In the genomic region with DNA sequence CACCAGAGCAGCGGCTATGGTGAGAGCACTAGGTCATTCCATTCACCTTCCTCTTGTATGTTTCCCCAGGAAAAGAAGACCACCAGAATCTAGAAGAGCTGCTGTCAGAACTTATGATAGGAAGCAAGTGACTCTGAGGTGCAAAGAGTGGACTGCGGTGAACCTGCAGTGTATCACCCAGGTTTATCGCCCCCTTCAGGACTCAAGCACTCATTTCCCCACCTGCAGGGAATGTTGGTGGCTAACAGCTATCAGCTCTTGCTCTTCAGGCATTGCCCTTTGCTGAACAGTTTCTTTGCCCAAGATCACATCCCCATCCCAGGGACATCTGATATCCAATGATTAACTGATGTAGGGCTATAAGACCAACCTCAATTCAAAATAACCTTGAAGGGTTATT, we compare ENCODE assay signal across 13 cellular contexts.
DNase-seq lines count a peak whose midpoint lies in the region; ATAC-seq and TF ChIP-seq lines count a peak whose summit lies in the region.
"Had no signal": no experiment of that assay in that cellular context is flagged by ENCODE, and none has a peak within 500 bp of the region (broad histone marks: within the 10 kb centered on the region; RNA-seq: fewer than 3 reads in every experiment).

No MANE protein-coding gene starts in this region.

- H3K27ac ChIP-seq in MM.1S (ENCODE audit: low read length) (no peak overlapping the region), Peyer's patch (no peak overlapping the region), transverse colon (no peak overlapping the region)
- H3K27ac ChIP-seq: prostate gland had no signal

- ATAC-seq in activated CD8-positive, alpha-beta T cell treated with anti-CD3 and anti-CD28 coated beads for 36 hours, result no peak
- ATAC-seq in activated CD8-positive, alpha-beta T cell treated with anti-CD3 and anti-CD28 coated beads, Interleukin-2, amount 10 ng/mL, durations not matched to agents 7 days and 5 days, result no peak
- ATAC-seq in stimulated activated naive B cell treated with anti-CD40 and anti-IgM and Interleukin-4, amounts not matched to agents 10 μg/mL and 1 μg/mL and 100 μg/mL, for 72 hours (replicated peaks), result no peak

- H3K4me1 ChIP-seq in MM.1S (ENCODE audit: low read length) (0 out of 2 replicates have a peak, but pooled peaks cover 7% of the 10 kb centered on the region), Peyer's patch (no peaks in the 10 kb centered on the region), transverse colon (no peaks in the 10 kb centered on the region)
- H3K4me1 ChIP-seq: prostate gland had no signal

- no peaks in the 10 kb centered on the region for H3K36me3 Mint-ChIP-seq in activated CD8-positive, alpha-beta T cell treated with anti-CD3 and anti-CD28 coated beads for 36 hours (ENCODE audit: low read depth)
- H3K36me3 Mint-ChIP-seq in activated CD8-positive, alpha-beta T cell treated with anti-CD3 and anti-CD28 coated beads, Interleukin-2, amount 10 ng/mL, durations not matched to agents 7 days and 5 days (ENCODE audit: low read depth), result peaks cover 1% of the 10 kb centered on the region
- H3K36me3 Mint-ChIP-seq in dendritic cell treated with granulocyte-macrophage colony-stimulating factor and Interleukin-4, amounts not matched to agents 40 ng/mL and 50 ng/mL, for 4 days (ENCODE audit: low read depth), result peaks cover 11% of the 10 kb centered on the region
- H3K36me3 Mint-ChIP-seq in stimulated activated naive B cell treated with anti-CD40 and anti-IgM and Interleukin-4, amounts not matched to agents 10 μg/mL and 1 μg/mL and 100 μg/mL, for 72 hours, result peaks cover 5 to 20% of the 10 kb centered on the region in 2 donors

- no peak for DNase-seq in activated CD8-positive, alpha-beta T cell treated with anti-CD3 and anti-CD28 coated beads for 36 hours
- DNase-seq in activated CD8-positive, alpha-beta T cell treated with anti-CD3 and anti-CD28 coated beads, Interleukin-2, amount 10 ng/mL, durations not matched to agents 7 days and 5 days, result no peak
- DNase-seq in MM.1S, result no peak
- DNase-seq in stimulated activated naive B cell treated with anti-CD40 and anti-IgM and Interleukin-4, amounts not matched to agents 10 μg/mL and 1 μg/mL and 100 μg/mL, for 72 hours, result no peak
- no peak for DNase-seq in Peyer's patch
- no peak for DNase-seq in transverse colon
- no peak for DNase-seq in medulla oblongata (ENCODE audit: extremely low spot score)
- DNase-seq: activated CD4-positive, alpha-beta T cell treated with anti-CD3 and anti-CD28 coated beads, Interleukin-2, amount 10 ng/mL, durations not matched to agents 24 days and 14 days; activated naive CD8-positive, alpha-beta T cell treated with anti-CD3 and anti-CD28 coated beads, Interleukin-2, amount 10 ng/mL, durations not matched to agents 7 days and 5 days; kidney glomerular epithelial cell; MV-4-11 had no signal

- H3K36me3 ChIP-seq in MM.1S (replicated peaks; ENCODE audit: insufficient read depth, low read length), result no peaks in the 10 kb centered on the region
- no peaks in the 10 kb centered on the region for H3K36me3 ChIP-seq in Peyer's patch
- no peaks in the 10 kb centered on the region for H3K36me3 ChIP-seq in transverse colon
- H3K36me3 ChIP-seq: prostate gland had no signal

- 82 to 88% methylated on average over 1 to 3 of the region's 3 CpGs for WGBS in transverse colon (ENCODE audit: low coverage in 1 of 2), 2 donors

- peak; percentile 27 for TF ChIP-seq CTCF in activated CD8-positive, alpha-beta T cell treated with anti-CD3 and anti-CD28 coated beads for 36 hours (IDR thresholded peaks at IDR 0.05)
- TF ChIP-seq CTCF in MM.1S (IDR thresholded peaks at IDR 0.05; ENCODE audit: low read length) (peak; percentile 10; the same call in 1 of the 2 replicates), Peyer's patch (IDR thresholded peaks at IDR 0.05) (no peak), transverse colon (IDR thresholded peaks at IDR 0.05) (no peak)

- no peaks in the 10 kb centered on the region for H4K20me1 ChIP-seq in MM.1S (ENCODE audit: insufficient read depth, low read length)

- no peaks in the 10 kb centered on the region for H3K9me3 ChIP-seq in MM.1S (replicated peaks; ENCODE audit: insufficient read depth, low read length)
- no peaks in the 10 kb centered on the region for H3K9me3 ChIP-seq in Peyer's patch
- H3K9me3 ChIP-seq in transverse colon, result no peaks in the 10 kb centered on the region
- H3K9me3 ChIP-seq: prostate gland had no signal

- no peaks in the 10 kb centered on the region for H3K9me2 ChIP-seq in MM.1S (replicated peaks; ENCODE audit: insufficient read depth, low read length)

- no peak overlapping the region for H2AFZ ChIP-seq in MM.1S (ENCODE audit: low read length)

- CTCF ChIA-PET in activated CD8-positive, alpha-beta T cell treated with anti-CD3 and anti-CD28 coated beads for 36 hours (lab: Charles Lee), result interaction anchor here (1.2 to 1.7 kb wide), 4 partner anchors 16 to 395 kb away, joined by 4 to 8 read pairs (median 5); a partner anchor contains a TSS
- CTCF ChIA-PET in activated CD8-positive, alpha-beta T cell treated with anti-CD3 and anti-CD28 coated beads, Interleukin-2, amount 10 ng/mL, durations not matched to agents 7 days and 5 days (lab: Charles Lee), result interaction anchor here (0.9 to 1.5 kb wide), 6 partner anchors 12 to 100 kb away, joined by 3 to 7 read pairs (median 6); a partner anchor contains a TSS

- TF ChIP-seq POLR2A in Peyer's patch (IDR thresholded peaks at IDR 0.05), result no peak
- no peak for TF ChIP-seq POLR2A in transverse colon (IDR thresholded peaks at IDR 0.05)

- intact Hi-C loops in activated CD8-positive, alpha-beta T cell treated with anti-CD3 and anti-CD28 coated beads for 36 hours (cut with micrococcal nuclease), result loop anchor here (5.0 kb wide), 1 partner anchor 67 kb away; a partner anchor contains a TSS
- intact Hi-C loops in dendritic cell treated with granulocyte-macrophage colony-stimulating factor and Interleukin-4, amounts not matched to agents 40 ng/mL and 50 ng/mL, for 4 days (cut with micrococcal nuclease), result loop anchor here (5.0 kb wide), 1 partner anchor 362 kb away; no protein-coding TSS in a partner anchor
- intact Hi-C loops in transverse colon (cut with DNase I; ENCODE audit: low total_unique reads), result no loop called here

- H3K9me3 Mint-ChIP-seq in activated CD8-positive, alpha-beta T cell treated with anti-CD3 and anti-CD28 coated beads for 36 hours, result no peaks in the 10 kb centered on the region
- no peaks in the 10 kb centered on the region for H3K9me3 Mint-ChIP-seq in activated CD8-positive, alpha-beta T cell treated with anti-CD3 and anti-CD28 coated beads, Interleukin-2, amount 10 ng/mL, durations not matched to agents 7 days and 5 days (ENCODE audit: insufficient read depth)
- H3K9me3 Mint-ChIP-seq in dendritic cell treated with granulocyte-macrophage colony-stimulating factor and Interleukin-4, amounts not matched to agents 40 ng/mL and 50 ng/mL, for 4 days, result no peaks in the 10 kb centered on the region
- H3K9me3 Mint-ChIP-seq in stimulated activated naive B cell treated with anti-CD40 and anti-IgM and Interleukin-4, amounts not matched to agents 10 μg/mL and 1 μg/mL and 100 μg/mL, for 72 hours, result peaks cover 0 to 1% of the 10 kb centered on the region in 2 donors

- POLR2A ChIA-PET in activated CD8-positive, alpha-beta T cell treated with anti-CD3 and anti-CD28 coated beads for 36 hours (lab: Charles Lee), result interaction anchor here (1.1 kb wide), 1 partner anchor 15 kb away, joined by 7 read pairs; no protein-coding TSS in a partner anchor
- POLR2A ChIA-PET in activated CD8-positive, alpha-beta T cell treated with anti-CD3 and anti-CD28 coated beads, Interleukin-2, amount 10 ng/mL, durations not matched to agents 7 days and 5 days (lab: Charles Lee), result no interaction called here

- no peaks in the 10 kb centered on the region for H3K27me3 ChIP-seq in MM.1S (replicated peaks; ENCODE audit: insufficient read depth, low read length)
- no peaks in the 10 kb centered on the region for H3K27me3 ChIP-seq in Peyer's patch
- no peaks in the 10 kb centered on the region for H3K27me3 ChIP-seq in transverse colon

- H3F3A ChIP-seq in MM.1S (ENCODE audit: insufficient read depth, low read length), result no peaks in the 10 kb centered on the region

- TF ChIP-seq EP300 in transverse colon (IDR thresholded peaks at IDR 0.05; ENCODE audit: low read depth), result no peak

- no peak overlapping the region for H3K27ac Mint-ChIP-seq in activated CD8-positive, alpha-beta T cell treated with anti-CD3 and anti-CD28 coated beads for 36 hours
- no peak overlapping the region for H3K27ac Mint-ChIP-seq in activated CD8-positive, alpha-beta T cell treated with anti-CD3 and anti-CD28 coated beads, Interleukin-2, amount 10 ng/mL, durations not matched to agents 7 days and 5 days
- peak overlapping the region; percentile 94 for H3K27ac Mint-ChIP-seq in dendritic cell treated with granulocyte-macrophage colony-stimulating factor and Interleukin-4, amounts not matched to agents 40 ng/mL and 50 ng/mL, for 4 days
- H3K27ac Mint-ChIP-seq in stimulated activated naive B cell treated with anti-CD40 and anti-IgM and Interleukin-4, amounts not matched to agents 10 μg/mL and 1 μg/mL and 100 μg/mL, for 72 hours, result peak overlapping the region; percentile 48
- H3K27ac Mint-ChIP-seq: activated CD4-positive, alpha-beta T cell treated with anti-CD3 and anti-CD28 coated beads, Interleukin-2, amount 10 ng/mL, durations not matched to agents 24 days and 14 days; activated naive CD8-positive, alpha-beta T cell treated with anti-CD3 and anti-CD28 coated beads, Interleukin-2, amount 10 ng/mL, durations not matched to agents 7 days and 5 days had no signal

- peaks cover 17% of the 10 kb centered on the region for H3K27me3 Mint-ChIP-seq in activated CD8-positive, alpha-beta T cell treated with anti-CD3 and anti-CD28 coated beads for 36 hours
- H3K27me3 Mint-ChIP-seq in activated CD8-positive, alpha-beta T cell treated with anti-CD3 and anti-CD28 coated beads, Interleukin-2, amount 10 ng/mL, durations not matched to agents 7 days and 5 days (ENCODE audit: low read depth), result peaks cover 42% of the 10 kb centered on the region
- H3K27me3 Mint-ChIP-seq in dendritic cell treated with granulocyte-macrophage colony-stimulating factor and Interleukin-4, amounts not matched to agents 40 ng/mL and 50 ng/mL, for 4 days, result peaks cover 13% of the 10 kb centered on the region
- H3K27me3 Mint-ChIP-seq in stimulated activated naive B cell treated with anti-CD40 and anti-IgM and Interleukin-4, amounts not matched to agents 10 μg/mL and 1 μg/mL and 100 μg/mL, for 72 hours, result no peaks in the 10 kb centered on the region

- H3K4me2 ChIP-seq in MM.1S (ENCODE audit: low read depth, low read length), result no peak overlapping the region

- in situ Hi-C loops in transverse colon (cut with MboI; ENCODE audit: low pct_ligation_motif_present in 1 of 4, low pct_unique_long_range_greater_than_20kb in 1 of 4, low sequenced_read_pairs in 3 of 4), result no loop called here

- no peak overlapping the region for H3K9ac ChIP-seq in MM.1S (ENCODE audit: low read length)

- H3K4me3 ChIP-seq in MM.1S (ENCODE audit: low read length) (no peak overlapping the region), Peyer's patch (no peak overlapping the region), transverse colon (no peak overlapping the region)
- H3K4me3 ChIP-seq: prostate gland had no signal

- H3K4me3 Mint-ChIP-seq in activated CD8-positive, alpha-beta T cell treated with anti-CD3 and anti-CD28 coated beads for 36 hours, result no peak overlapping the region
- H3K4me3 Mint-ChIP-seq in activated CD8-positive, alpha-beta T cell treated with anti-CD3 and anti-CD28 coated beads, Interleukin-2, amount 10 ng/mL, durations not matched to agents 7 days and 5 days, result no peak overlapping the region
- no peak overlapping the region for H3K4me3 Mint-ChIP-seq in dendritic cell treated with granulocyte-macrophage colony-stimulating factor and Interleukin-4, amounts not matched to agents 40 ng/mL and 50 ng/mL, for 4 days
- peak overlapping the region in 1 of 2 donors; percentile 39 for H3K4me3 Mint-ChIP-seq in stimulated activated naive B cell treated with anti-CD40 and anti-IgM and Interleukin-4, amounts not matched to agents 10 μg/mL and 1 μg/mL and 100 μg/mL, for 72 hours
- H3K4me3 Mint-ChIP-seq: activated CD4-positive, alpha-beta T cell treated with anti-CD3 and anti-CD28 coated beads, Interleukin-2, amount 10 ng/mL, durations not matched to agents 24 days and 14 days; activated naive CD8-positive, alpha-beta T cell treated with anti-CD3 and anti-CD28 coated beads, Interleukin-2, amount 10 ng/mL, durations not matched to agents 7 days and 5 days had no signal

- H3K79me2 ChIP-seq in MM.1S (ENCODE audit: low read length), result no peaks in the 10 kb centered on the region

- peaks cover 22% of the 10 kb centered on the region for H3K4me1 Mint-ChIP-seq in activated CD8-positive, alpha-beta T cell treated with anti-CD3 and anti-CD28 coated beads for 36 hours (ENCODE audit: low read depth)
- peaks cover 27% of the 10 kb centered on the region for H3K4me1 Mint-ChIP-seq in activated CD8-positive, alpha-beta T cell treated with anti-CD3 and anti-CD28 coated beads, Interleukin-2, amount 10 ng/mL, durations not matched to agents 7 days and 5 days (ENCODE audit: low read depth)
- H3K4me1 Mint-ChIP-seq in dendritic cell treated with granulocyte-macrophage colony-stimulating factor and Interleukin-4, amounts not matched to agents 40 ng/mL and 50 ng/mL, for 4 days (ENCODE audit: low read depth), result peaks cover 72% of the 10 kb centered on the region
- peaks cover 59 to 88% of the 10 kb centered on the region in 2 donors for H3K4me1 Mint-ChIP-seq in stimulated activated naive B cell treated with anti-CD40 and anti-IgM and Interleukin-4, amounts not matched to agents 10 μg/mL and 1 μg/mL and 100 μg/mL, for 72 hours

Comparison
In these comparisons a context has a peak if more than half of its experiments do, and no peak if none do; other contexts are left out.
1. H3K27ac Mint-ChIP-seq: peak in dendritic cell treated with granulocyte-macrophage colony-stimulating factor and Interleukin-4, amounts not matched to agents 40 ng/mL and 50 ng/mL, for 4 days (single experiment) and stimulated activated naive B cell treated with anti-CD40 and anti-IgM and Interleukin-4, amounts not matched to agents 10 μg/mL and 1 μg/mL and 100 μg/mL, for 72 hours (single experiment); none in activated CD8-positive, alpha-beta T cell treated with anti-CD3 and anti-CD28 coated beads for 36 hours (single experiment) and activated CD8-positive, alpha-beta T cell treated with anti-CD3 and anti-CD28 coated beads, Interleukin-2, amount 10 ng/mL, durations not matched to agents 7 days and 5 days (single experiment).
2. CTCF ChIP-seq: peak in activated CD8-positive, alpha-beta T cell treated with anti-CD3 and anti-CD28 coated beads for 36 hours (single experiment) and MM.1S (single experiment); none in Peyer's patch (0 of 6) and transverse colon (0 of 5).